In genomic region chr14:89424241-89424640, GRCh38 we compare ENCODE assay signal across 22 cellular contexts. TPM values are rescaled to one million over a fixed set of nuclear protein-coding genes. Genes with fewer than 3 reads are reported as not detected.
A peak's percentile ranks its signal among the peaks of the same experiment; 100 is the strongest.
DNase-seq lines count a peak whose midpoint lies in the region; ATAC-seq lines count a peak whose summit lies in the region.
"Had no signal": no experiment of that assay in that cellular context is flagged by ENCODE, and none has a peak within 500 bp of the region (broad histone marks: within the 10 kb centered on the region; RNA-seq: fewer than 3 reads in every experiment).

No MANE protein-coding gene starts in this region.

- no peak overlapping the region for H2AK5ac ChIP-seq in neuronal stem cell (ENCODE audit: low read depth, low read length)

- H3K4me1 Mint-ChIP-seq in activated T-cell treated with anti-CD3 and anti-CD28 coated beads, Interleukin-2, amount 50 U/mL, for 72 hours (ENCODE audit: low read depth) = peaks cover 91% of the 10 kb centered on the region
- H3K4me1 Mint-ChIP-seq in activated naive CD8-positive, alpha-beta T cell treated with anti-CD3 and anti-CD28 coated beads for 36 hours = peaks cover 77% of the 10 kb centered on the region

- no peak overlapping the region for H3K23ac ChIP-seq in neuronal stem cell (ENCODE audit: low read depth, low read length, poor library complexity)

- H2BK12ac ChIP-seq in neuronal stem cell (ENCODE audit: low read length) = no peak overlapping the region

- no peak overlapping the region for H3K18ac ChIP-seq in neuronal stem cell (ENCODE audit: low read length)

- H4K91ac ChIP-seq in neuronal stem cell (ENCODE audit: low read depth, low read length, poor library complexity) = no peak overlapping the region

- H3K4me3 ChIP-seq in HUES64 (ENCODE audit: low read length) = no peak overlapping the region
- no peak overlapping the region for H3K4me3 ChIP-seq in neuronal stem cell (ENCODE audit: low read length in 2 of 2)
- H3K4me3 ChIP-seq: body of pancreas, PC-9, tibial artery had no signal

- no peak overlapping the region for H2BK120ac ChIP-seq in neuronal stem cell (ENCODE audit: low read depth, low read length)

- peaks cover 2 to 3% of the 10 kb centered on the region in 2 donors for H3K36me3 Mint-ChIP-seq in activated T-cell treated with anti-CD3 and anti-CD28 coated beads, Interleukin-2, amount 50 U/mL, for 72 hours (ENCODE audit: insufficient read depth in 2 of 2)
- peaks cover 23% of the 10 kb centered on the region for H3K36me3 Mint-ChIP-seq in activated naive CD8-positive, alpha-beta T cell treated with anti-CD3 and anti-CD28 coated beads for 36 hours

- no peak overlapping the region for H2BK5ac ChIP-seq in neuronal stem cell (ENCODE audit: low read length)

- WGBS in HUES64 = 92% methylated on average over 4 of the region's 6 CpGs
- WGBS in neuronal stem cell (ENCODE audit: extremely low coverage in 2 of 2, insufficient read length in 2 of 2, insufficient replicate concordance in 1 of 2), 2 donors = no CpG with 5 or more reads among the region's 6 CpGs

- peak overlapping the region; percentile 43 for H2AFZ ChIP-seq in neuronal stem cell (ENCODE audit: low read length)
- H2AFZ ChIP-seq: PC-9 had no signal

- no peak overlapping the region for H3K4ac ChIP-seq in neuronal stem cell (ENCODE audit: low read length)

- DNase-seq in activated T-cell treated with anti-CD3 and anti-CD28 coated beads, Interleukin-2, amount 50 U/mL, for 72 hours = no peak
- no peak for DNase-seq in activated T-cell treated with anti-CD3 and anti-CD28 coated beads for 4 hours
- no peak for DNase-seq in activated naive CD8-positive, alpha-beta T cell treated with anti-CD3 and anti-CD28 coated beads for 36 hours
- DNase-seq in neuronal stem cell (ENCODE audit: low spot score) = no peak
- DNase-seq in NCI-H524 treated with DMSO at 0.1 percent for 48 hours (lab: John Stamatoyannopoulos, UW) = no peak
- DNase-seq: activated CD4-positive, alpha-beta T cell treated with anti-CD3 and anti-CD28 coated beads, Interleukin-2, amount 10 ng/mL, durations not matched to agents 7 days and 5 days; activated CD8-positive, alpha-beta memory T cell treated with anti-CD3 and anti-CD28 coated beads, Interleukin-2, amount 50 U/mL, for 4 hours; activated naive CD8-positive, alpha-beta T cell treated with anti-CD3 and anti-CD28 coated beads, Interleukin-2, amount 10 ng/mL, durations not matched to agents 7 days and 5 days; body of pancreas; left colon; mesendoderm; NCI-H1105; PC-9; SHP77 treated with DMSO at 0.1 percent for 48 hours; stimulated activated CD4-positive, alpha-beta T cell treated with anti-CD3 and anti-CD28 coated beads, Interleukin-1b, Interleukin-23, amount 100 ng/mL, for 48 hours; stimulated activated naive B cell treated with anti-CD40 and anti-IgM and Interleukin-4, amounts not matched to agents 10 μg/mL and 1 μg/mL and 100 μg/mL, for 72 hours; tibial artery had no signal

- no peaks in the 10 kb centered on the region for H3K79me1 ChIP-seq in neuronal stem cell (ENCODE audit: low read depth, low read length)

- H3K4me2 ChIP-seq in neuronal stem cell (ENCODE audit: insufficient read depth, low read length, poor library complexity, severe bottlenecking) = no peak overlapping the region
- H3K4me2 ChIP-seq: PC-9 had no signal

- H2BK15ac ChIP-seq in neuronal stem cell (ENCODE audit: low read length) = no peak overlapping the region

- H3K27ac Mint-ChIP-seq in activated T-cell treated with anti-CD3 and anti-CD28 coated beads, Interleukin-2, amount 50 U/mL, for 72 hours = no peak overlapping the region
- peak overlapping the region; percentile 54 for H3K27ac Mint-ChIP-seq in activated naive CD8-positive, alpha-beta T cell treated with anti-CD3 and anti-CD28 coated beads for 36 hours
- H3K27ac Mint-ChIP-seq: activated CD4-positive, alpha-beta T cell treated with anti-CD3 and anti-CD28 coated beads, Interleukin-2, amount 10 ng/mL, durations not matched to agents 7 days and 5 days; activated naive CD8-positive, alpha-beta T cell treated with anti-CD3 and anti-CD28 coated beads, Interleukin-2, amount 10 ng/mL, durations not matched to agents 7 days and 5 days; stimulated activated naive B cell treated with anti-CD40 and anti-IgM and Interleukin-4, amounts not matched to agents 10 μg/mL and 1 μg/mL and 100 μg/mL, for 72 hours had no signal

- no peaks in the 10 kb centered on the region for H3K9me3 Mint-ChIP-seq in activated T-cell treated with anti-CD3 and anti-CD28 coated beads, Interleukin-2, amount 50 U/mL, for 72 hours
- H3K9me3 Mint-ChIP-seq in activated naive CD8-positive, alpha-beta T cell treated with anti-CD3 and anti-CD28 coated beads for 36 hours = no peaks in the 10 kb centered on the region
- H3K9me3 Mint-ChIP-seq: activated CD4-positive, alpha-beta T cell treated with anti-CD3 and anti-CD28 coated beads, Interleukin-2, amount 10 ng/mL, durations not matched to agents 7 days and 5 days; activated naive CD8-positive, alpha-beta T cell treated with anti-CD3 and anti-CD28 coated beads, Interleukin-2, amount 10 ng/mL, durations not matched to agents 7 days and 5 days; neural crest cell; stimulated activated naive B cell treated with anti-CD40 and anti-IgM and Interleukin-4, amounts not matched to agents 10 μg/mL and 1 μg/mL and 100 μg/mL, for 72 hours had no signal

- no peak overlapping the region for H3K14ac ChIP-seq in neuronal stem cell (ENCODE audit: low read length)

- H4K8ac ChIP-seq in neuronal stem cell (ENCODE audit: low read depth, low read length) = no peak overlapping the region

- H3K27me3 ChIP-seq in HUES64 (ENCODE audit: insufficient read depth, low read length) (no peaks in the 10 kb centered on the region), neuronal stem cell (ENCODE audit: control insufficient read depth in 3 of 3, insufficient read depth in 3 of 3, low read depth in 1 of 3, low read length in 3 of 3) (no peaks in the 10 kb centered on the region)
- H3K27me3 ChIP-seq: body of pancreas, tibial artery had no signal

- H3K27ac ChIP-seq in HUES64 (ENCODE audit: low read depth, low read length) = peak overlapping the region; percentile 28; the same call in 1 of the 2 replicates
- H3K27ac ChIP-seq in neuronal stem cell (replicated peaks; ENCODE audit: low read length) = no peak overlapping the region
- H3K27ac ChIP-seq: body of pancreas, C4-2B, PC-9 had no signal

- H3K4me3 Mint-ChIP-seq in activated T-cell treated with anti-CD3 and anti-CD28 coated beads, Interleukin-2, amount 50 U/mL, for 72 hours = peak overlapping the region; percentile 41 to 58
- H3K4me3 Mint-ChIP-seq in activated naive CD8-positive, alpha-beta T cell treated with anti-CD3 and anti-CD28 coated beads for 36 hours = peak overlapping the region; percentile 18
- H3K4me3 Mint-ChIP-seq: activated CD4-positive, alpha-beta T cell treated with anti-CD3 and anti-CD28 coated beads, Interleukin-2, amount 10 ng/mL, durations not matched to agents 7 days and 5 days; activated naive CD8-positive, alpha-beta T cell treated with anti-CD3 and anti-CD28 coated beads, Interleukin-2, amount 10 ng/mL, durations not matched to agents 7 days and 5 days; neural crest cell; stimulated activated naive B cell treated with anti-CD40 and anti-IgM and Interleukin-4, amounts not matched to agents 10 μg/mL and 1 μg/mL and 100 μg/mL, for 72 hours had no signal

- no peaks in the 10 kb centered on the region for H3K27me3 Mint-ChIP-seq in activated T-cell treated with anti-CD3 and anti-CD28 coated beads, Interleukin-2, amount 50 U/mL, for 72 hours (ENCODE audit: low read depth)
- no peaks in the 10 kb centered on the region for H3K27me3 Mint-ChIP-seq in activated naive CD8-positive, alpha-beta T cell treated with anti-CD3 and anti-CD28 coated beads for 36 hours
- H3K27me3 Mint-ChIP-seq: activated CD4-positive, alpha-beta T cell treated with anti-CD3 and anti-CD28 coated beads, Interleukin-2, amount 10 ng/mL, durations not matched to agents 7 days and 5 days; activated naive CD8-positive, alpha-beta T cell treated with anti-CD3 and anti-CD28 coated beads, Interleukin-2, amount 10 ng/mL, durations not matched to agents 7 days and 5 days; stimulated activated naive B cell treated with anti-CD40 and anti-IgM and Interleukin-4, amounts not matched to agents 10 μg/mL and 1 μg/mL and 100 μg/mL, for 72 hours had no signal

- no peaks in the 10 kb centered on the region for H3K36me3 ChIP-seq in HUES64 (ENCODE audit: insufficient read depth, low read length)
- H3K36me3 ChIP-seq in neuronal stem cell (replicated peaks in 1 of 2; ENCODE audit: control insufficient read depth in 2 of 2, insufficient read depth in 2 of 2, low read length in 2 of 2) = no peaks in the 10 kb centered on the region
- H3K36me3 ChIP-seq: tibial artery had no signal

- H3K4me1 ChIP-seq in HUES64 (ENCODE audit: insufficient read depth, low read length) (peaks cover 31% of the 10 kb centered on the region), neuronal stem cell (ENCODE audit: control insufficient read depth in 2 of 2, insufficient read depth in 1 of 2, low read depth in 1 of 2, low read length in 2 of 2) (peaks cover 11 to 20% of the 10 kb centered on the region in 2 donors)

- ATAC-seq in activated T-cell treated with anti-CD3 and anti-CD28 coated beads, Interleukin-2, amount 50 U/mL, for 72 hours (replicated peaks in 1 of 2) = no peak
- ATAC-seq in HG03439 (IDR thresholded peaks at IDR 0.05; ENCODE audit: unreplicated experiment) = no peak
- ATAC-seq in GM19467 (IDR thresholded peaks at IDR 0.05; ENCODE audit: unreplicated experiment) = no peak
- ATAC-seq: body of pancreas; stimulated activated naive B cell treated with anti-CD40 and anti-IgM and Interleukin-4, amounts not matched to agents 10 μg/mL and 1 μg/mL and 100 μg/mL, for 72 hours had no signal

- H3K9ac ChIP-seq in HUES64 (ENCODE audit: low read depth, low read length) (no peak overlapping the region), neuronal stem cell (ENCODE audit: low read depth, low read length, poor library complexity) (no peak overlapping the region)

- no peaks in the 10 kb centered on the region for H3K9me3 ChIP-seq in HUES64 (ENCODE audit: insufficient read depth, low read depth, low read length)
- no peaks in the 10 kb centered on the region for H3K9me3 ChIP-seq in neuronal stem cell (replicated peaks in 1 of 2; ENCODE audit: control insufficient read depth in 2 of 2, insufficient read depth in 1 of 2, low read depth in 1 of 2, low read length in 2 of 2)
- H3K9me3 ChIP-seq: body of pancreas, tibial artery had no signal

RNA-seq across cellular contexts. Expression of gene FOXN3, which starts 7.2 kb away (rescaled TPM):
- 100 to 1,000 TPM; 154 to 157 TPM for total RNA-seq in activated T-cell treated with anti-CD3 and anti-CD28 coated beads, Interleukin-2, amount 50 U/mL, for 72 hours
- 47.5 TPM for polyA plus RNA-seq in HUES64 (2013, experiment 1 of 2)
- polyA plus RNA-seq in HUES64 (2013, experiment 2 of 2) = 48.8 TPM
- total RNA-seq in activated naive CD8-positive, alpha-beta T cell treated with anti-CD3 and anti-CD28 coated beads for 36 hours = 10 to 100 TPM; 80.1 to 82.4 TPM
- 21.1 TPM for polyA plus RNA-seq in neuronal stem cell (2013, experiment 1 of 2)
- polyA plus RNA-seq in neuronal stem cell (2013, experiment 2 of 2) = 21.5 TPM
